Comparison of ENCODE assay signal across 8 cellular contexts in genomic region chr13:41411536-41411935, GRCh38. TPM values are rescaled to one million over a fixed set of nuclear protein-coding genes. Genes with fewer than 3 reads are reported as not detected.
DNase-seq lines count a peak whose midpoint lies in the region; ATAC-seq and TF ChIP-seq lines count a peak whose summit lies in the region.

No MANE protein-coding gene starts in this region.

- WGBS in heart right ventricle, 2 donors, result 46 to 50% methylated on average over 5 of the region's 5 CpGs

- H3K36me3 Mint-ChIP-seq in activated T-helper 1 cell treated with anti-CD3 and anti-CD28 coated beads, Interleukin-12 subunit alpha, Interleukin-12 subunit beta, Interleukin-2, Interleukin-4 antibody, amounts not matched to agents 30 ng/mL and 10 ng/mL and 1 ng/mL, durations not matched to agents 14 hours and 24 hours and 36 hours (ENCODE audit: low read depth), result no peaks in the 10 kb centered on the region
- H3K36me3 Mint-ChIP-seq in mesothelial cell of epicardium (no peaks in the 10 kb centered on the region), glutamatergic neuron (ENCODE audit: unreplicated experiment) (no peaks in the 10 kb centered on the region)

- no peak overlapping the region for H3K4me3 ChIP-seq in heart right ventricle

- intact Hi-C loops in heart right ventricle (cut with DNase I), result loop anchor here in 5 of 10 donors (2.0 to 10.0 kb wide), 3 partner anchors 241 to 243 kb away; no protein-coding TSS in a partner anchor
- intact Hi-C loops in cardiac septum (cut with DNase I), result loop anchor here (1.0 kb wide), 1 partner anchor 241 kb away; no protein-coding TSS in a partner anchor
- intact Hi-C loops in activated T-helper 1 cell treated with anti-CD3 and anti-CD28 coated beads, Interleukin-12 subunit alpha, Interleukin-12 subunit beta, Interleukin-2, Interleukin-4 antibody, amounts not matched to agents 30 ng/mL and 10 ng/mL and 1 ng/mL, durations not matched to agents 14 hours and 24 hours and 36 hours (cut with micrococcal nuclease), result loop anchor here (1.0 to 5.0 kb wide), 2 partner anchors 46 to 241 kb away; partner anchors contain the start of gene RGCC

- no peak overlapping the region for H3K27ac ChIP-seq in heart right ventricle

- no peaks in the 10 kb centered on the region for H3K9me3 Mint-ChIP-seq in activated T-helper 1 cell treated with anti-CD3 and anti-CD28 coated beads, Interleukin-12 subunit alpha, Interleukin-12 subunit beta, Interleukin-2, Interleukin-4 antibody, amounts not matched to agents 30 ng/mL and 10 ng/mL and 1 ng/mL, durations not matched to agents 14 hours and 24 hours and 36 hours
- H3K9me3 Mint-ChIP-seq in mesothelial cell of epicardium (peaks cover 15% of the 10 kb centered on the region), glutamatergic neuron (ENCODE audit: unreplicated experiment) (no peaks in the 10 kb centered on the region)

- H3K27ac Mint-ChIP-seq in activated T-helper 1 cell treated with anti-CD3 and anti-CD28 coated beads, Interleukin-12 subunit alpha, Interleukin-12 subunit beta, Interleukin-2, Interleukin-4 antibody, amounts not matched to agents 30 ng/mL and 10 ng/mL and 1 ng/mL, durations not matched to agents 14 hours and 24 hours and 36 hours, result no peak overlapping the region
- no peak overlapping the region for H3K27ac Mint-ChIP-seq in mesothelial cell of epicardium
- no peak overlapping the region for H3K27ac Mint-ChIP-seq in glutamatergic neuron (ENCODE audit: unreplicated experiment)

- no peaks in the 10 kb centered on the region for H3K4me1 ChIP-seq in heart right ventricle

- ATAC-seq in heart right ventricle, result peak in 7 of 8 donors; percentile 17 to 83 (median 60)

- peaks cover 7% of the 10 kb centered on the region for H3K27me3 Mint-ChIP-seq in activated T-helper 1 cell treated with anti-CD3 and anti-CD28 coated beads, Interleukin-12 subunit alpha, Interleukin-12 subunit beta, Interleukin-2, Interleukin-4 antibody, amounts not matched to agents 30 ng/mL and 10 ng/mL and 1 ng/mL, durations not matched to agents 14 hours and 24 hours and 36 hours (ENCODE audit: insufficient read depth)
- H3K27me3 Mint-ChIP-seq in mesothelial cell of epicardium (ENCODE audit: low read depth), result no peaks in the 10 kb centered on the region
- H3K27me3 Mint-ChIP-seq in glutamatergic neuron (ENCODE audit: unreplicated experiment), result no peaks in the 10 kb centered on the region

- no peak overlapping the region for H3K4me3 Mint-ChIP-seq in activated T-helper 1 cell treated with anti-CD3 and anti-CD28 coated beads, Interleukin-12 subunit alpha, Interleukin-12 subunit beta, Interleukin-2, Interleukin-4 antibody, amounts not matched to agents 30 ng/mL and 10 ng/mL and 1 ng/mL, durations not matched to agents 14 hours and 24 hours and 36 hours
- H3K4me3 Mint-ChIP-seq in mesothelial cell of epicardium, result no peak overlapping the region
- H3K4me3 Mint-ChIP-seq in glutamatergic neuron (ENCODE audit: unreplicated experiment), result no peak overlapping the region

- no peaks in the 10 kb centered on the region for H3K4me1 Mint-ChIP-seq in activated T-helper 1 cell treated with anti-CD3 and anti-CD28 coated beads, Interleukin-12 subunit alpha, Interleukin-12 subunit beta, Interleukin-2, Interleukin-4 antibody, amounts not matched to agents 30 ng/mL and 10 ng/mL and 1 ng/mL, durations not matched to agents 14 hours and 24 hours and 36 hours (ENCODE audit: low read depth)
- H3K4me1 Mint-ChIP-seq in mesothelial cell of epicardium, result no peaks in the 10 kb centered on the region
- peaks cover 4% of the 10 kb centered on the region for H3K4me1 Mint-ChIP-seq in glutamatergic neuron (ENCODE audit: low read depth, unreplicated experiment)

- no peaks in the 10 kb centered on the region for H3K36me3 ChIP-seq in heart right ventricle

- peaks cover 0 to 7% (median 0%) of the 10 kb centered on the region in 11 donors for H3K9me3 ChIP-seq in heart right ventricle

- TF ChIP-seq CTCF in heart right ventricle (IDR thresholded peaks at IDR 0.05) (peak in 6 of 9 donors; percentile 32 to 60 (median 47)), mesothelial cell of epicardium (IDR thresholded peaks at IDR 0.05; ENCODE audit: unreplicated experiment) (no peak), glutamatergic neuron (IDR thresholded peaks at IDR 0.05; ENCODE audit: partially characterized antibody, unreplicated experiment) (no peak)

- DNase-seq in heart right ventricle (peak in 1 of 2 donors; percentile 26), cardiac septum (ENCODE audit: low spot score) (no peak), RPMI7951 (ENCODE audit: low read depth) (peak; percentile 59), fibroblast of gingiva (ENCODE audit: low read depth) (peak; percentile 64), pons (ENCODE audit: low spot score) (peak; percentile 59), mesothelial cell of epicardium (ENCODE audit: low spot score in 2 of 2, unreplicated experiment in 2 of 2) (no peak), glutamatergic neuron (no peak)
- no peak for DNase-seq in activated T-helper 1 cell treated with anti-CD3 and anti-CD28 coated beads, Interleukin-12 subunit alpha, Interleukin-12 subunit beta, Interleukin-2, Interleukin-4 antibody, amounts not matched to agents 30 ng/mL and 10 ng/mL and 1 ng/mL, durations not matched to agents 14 hours and 24 hours and 36 hours (ENCODE audit: low spot score)

- H3K27me3 ChIP-seq in heart right ventricle, result no peaks in the 10 kb centered on the region

RNA-seq across cellular contexts. Expression of gene RGCC, which starts 45.8 kb away (rescaled TPM):
- total RNA-seq in heart right ventricle, result 10 to 100 TPM; 15.6 to 63.2 (median 40.0) TPM
- polyA plus RNA-seq in heart right ventricle, result 10 to 100 TPM; 48.3 to 61.8 TPM
- 41.4 TPM for total RNA-seq in cardiac septum
- total RNA-seq in RPMI7951 (2014; rRNA removed; shearing (Covaris generic)), result 0.36 and 0.88 TPM in 2 replicates
- total RNA-seq in activated T-helper 1 cell treated with anti-CD3 and anti-CD28 coated beads, Interleukin-12 subunit alpha, Interleukin-12 subunit beta, Interleukin-2, Interleukin-4 antibody, amounts not matched to agents 30 ng/mL and 10 ng/mL and 1 ng/mL, durations not matched to agents 14 hours and 24 hours and 36 hours, result 135 and 139 TPM in 2 replicates
- 0.85 to 2.1 TPM (median 1.9 TPM) in 3 replicates for total RNA-seq in mesothelial cell of epicardium
- not detected for total RNA-seq in glutamatergic neuron (ENCODE audit: unreplicated experiment)

Comparison
In these comparisons a context has a peak if more than half of its experiments do, and no peak if none do; other contexts are left out.
1. DNase-seq: peak in RPMI7951 (single experiment), fibroblast of gingiva (single experiment) and pons (single experiment); none in cardiac septum (single experiment), activated T-helper 1 cell treated with anti-CD3 and anti-CD28 coated beads, Interleukin-12 subunit alpha, Interleukin-12 subunit beta, Interleukin-2, Interleukin-4 antibody, amounts not matched to agents 30 ng/mL and 10 ng/mL and 1 ng/mL, durations not matched to agents 14 hours and 24 hours and 36 hours (single experiment), mesothelial cell of epicardium (0 of 2) and glutamatergic neuron (single experiment).
2. CTCF ChIP-seq: peak in heart right ventricle (6 of 9); none in mesothelial cell of epicardium (single experiment) and glutamatergic neuron (single experiment).